In genomic region chr15:63763476-63764123, GRCh38 we compare ENCODE assay signal across 9 cellular contexts.
DNase-seq lines count a peak whose midpoint lies in the region; ATAC-seq and TF ChIP-seq lines count a peak whose summit lies in the region.
"Had no signal": no experiment of that assay in that cellular context is flagged by ENCODE, and none has a peak within 500 bp of the region (broad histone marks: within the 10 kb centered on the region; RNA-seq: fewer than 3 reads in every experiment).

No MANE protein-coding gene starts in this region.

- CTCF ChIA-PET in GM10248 (lab: Yijun Ruan, JAX) = interaction anchor here (1.6 to 1.7 kb wide), 2 partner anchors 11 to 17 kb away, joined by 3 to 20 read pairs; no protein-coding TSS in a partner anchor

- H3K4me3 ChIP-seq in HFF-Myc (replicated peaks; ENCODE audit: low read depth, low read length) (no peak overlapping the region), upper lobe of left lung (no peak overlapping the region)

- POLR2A ChIA-PET in GM10248 (lab: Yijun Ruan, JAX) = no interaction called here

- no peak for TF ChIP-seq EP300 in upper lobe of left lung (IDR thresholded peaks at IDR 0.05)

- peaks cover 7 to 17% (median 13%) of the 10 kb centered on the region in 4 donors for H3K4me1 ChIP-seq in upper lobe of left lung

- H3K36me3 Mint-ChIP-seq in T-helper 17 cell (ENCODE audit: low read depth) = no peaks in the 10 kb centered on the region
- H3K36me3 Mint-ChIP-seq in natural killer cell = peaks cover 5% of the 10 kb centered on the region
- H3K36me3 Mint-ChIP-seq: activated naive CD8-positive, alpha-beta T cell had no signal

- H3K36me3 ChIP-seq in upper lobe of left lung = no peaks in the 10 kb centered on the region

- H3K27ac ChIP-seq in upper lobe of left lung = no peak overlapping the region

- TF ChIP-seq CTCF in GM10248 (IDR thresholded peaks at IDR 0.05; ENCODE audit: control extremely low read depth, extremely low read depth, low read depth, missing control alignments) = no peak
- no peak for TF ChIP-seq CTCF in HFF-Myc (IDR thresholded peaks at IDR 0.05; ENCODE audit: low read depth, low read length, missing control alignments)
- no peak for TF ChIP-seq CTCF in natural killer cell (IDR thresholded peaks at IDR 0.05)
- TF ChIP-seq CTCF in upper lobe of left lung (IDR thresholded peaks at IDR 0.05) = no peak

- peak; percentile 28 for DNase-seq in GM10248 (ENCODE audit: extremely low spot score)
- peak; percentile 39 for DNase-seq in HFF-Myc (ENCODE audit: extremely low read depth, low read depth)
- no peak for DNase-seq in T-helper 17 cell
- no peak for DNase-seq in natural killer cell
- no peak for DNase-seq in ecto neural progenitor cell (ENCODE audit: low spot score)
- no peak for DNase-seq in upper lobe of left lung
- DNase-seq in HuH-7.5 (ENCODE audit: low spot score) = no peak
- DNase-seq in erythroblast (lab: John Stamatoyannopoulos, UW) = no peak

- H3K27ac Mint-ChIP-seq in T-helper 17 cell (no peak overlapping the region), natural killer cell (peak overlapping the region; percentile 76 to 78)
- H3K27ac Mint-ChIP-seq: activated naive CD8-positive, alpha-beta T cell had no signal

- TF ChIP-seq POLR2A in upper lobe of left lung (IDR thresholded peaks at IDR 0.05) (no peak), erythroblast (IDR thresholded peaks at IDR 0.05; ENCODE audit: low read length) (no peak)

- H3K9me3 Mint-ChIP-seq in natural killer cell = no peaks in the 10 kb centered on the region

- H3K27me3 Mint-ChIP-seq in T-helper 17 cell (no peaks in the 10 kb centered on the region), natural killer cell (ENCODE audit: low read depth in 2 of 2) (no peaks in the 10 kb centered on the region)
- H3K27me3 Mint-ChIP-seq: activated naive CD8-positive, alpha-beta T cell had no signal

- ATAC-seq in T-helper 17 cell (peak; percentile 64), natural killer cell (peak; percentile 90 to 98 (median 94)), upper lobe of left lung (ENCODE audit: low FRiP score in 2 of 2) (no peak)

- intact Hi-C loops in natural killer cell (cut with micrococcal nuclease) = no loop called here

- no peaks in the 10 kb centered on the region for H3K9me3 ChIP-seq in T-helper 17 cell (ENCODE audit: control insufficient read depth, low read length, poor library complexity, severe bottlenecking)
- H3K9me3 ChIP-seq in upper lobe of left lung = no peaks in the 10 kb centered on the region

- 89 to 97% methylated on average over 3 of the region's 3 CpGs for WGBS in upper lobe of left lung, 2 donors

- H3K4me3 Mint-ChIP-seq in T-helper 17 cell (no peak overlapping the region), natural killer cell (peak overlapping the region; percentile 35)
- H3K4me3 Mint-ChIP-seq: activated naive CD8-positive, alpha-beta T cell had no signal

- peaks cover 45% of the 10 kb centered on the region for H3K4me1 Mint-ChIP-seq in T-helper 17 cell
- peaks cover 39 to 60% of the 10 kb centered on the region in 2 donors for H3K4me1 Mint-ChIP-seq in natural killer cell

- H3K27me3 ChIP-seq in upper lobe of left lung = no peaks in the 10 kb centered on the region

Comparison
In these comparisons a context has a peak if more than half of its experiments do, and no peak if none do; other contexts are left out.
1. DNase-seq: peak in GM10248 (single experiment) and HFF-Myc (single experiment); none in T-helper 17 cell (0 of 3), natural killer cell (single experiment), ecto neural progenitor cell (single experiment), upper lobe of left lung (0 of 2), HuH-7.5 (single experiment) and erythroblast (0 of 2).
2. ATAC-seq: peak in T-helper 17 cell (single experiment) and natural killer cell (3 of 3); none in upper lobe of left lung (0 of 2).